In genomic region chr18:812123-812672, GRCh38 we compare ENCODE assay signal across 1 cellular context.
TF ChIP-seq lines count a peak whose summit lies in the region.

YES1 (minus strand) TSS chr18:812242; CDS start chr18:756827, 55,415 bp downstream.

TF ChIP-seq in HepG2, 621 proteins besides CTCF, POLR2A, EP300 and RAD21 (continued from another document and continues in another):
- TF ChIP-seq, protein P1, sequence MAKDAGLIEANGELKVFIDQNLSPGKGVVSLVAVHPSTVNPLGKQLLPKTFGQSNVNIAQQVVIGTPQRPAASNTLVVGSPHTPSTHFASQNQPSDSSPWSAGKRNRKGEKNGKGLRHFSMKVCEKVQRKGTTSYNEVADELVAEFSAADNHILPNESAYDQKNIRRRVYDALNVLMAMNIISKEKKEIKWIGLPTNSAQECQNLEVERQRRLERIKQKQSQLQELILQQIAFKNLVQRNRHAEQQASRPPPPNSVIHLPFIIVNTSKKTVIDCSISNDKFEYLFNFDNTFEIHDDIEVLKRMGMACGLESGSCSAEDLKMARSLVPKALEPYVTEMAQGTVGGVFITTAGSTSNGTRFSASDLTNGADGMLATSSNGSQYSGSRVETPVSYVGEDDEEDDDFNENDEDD (CRISPR knock-in tag; IDR thresholded peaks at IDR 0.05; ENCODE audit: borderline replicate concordance) = peak; percentile 30; the same call in 1 of the 2 replicates
- no peak for TF ChIP-seq KLF15 (CRISPR knock-in tag; IDR thresholded peaks at IDR 0.05; ENCODE audit: borderline replicate concordance)
- TF ChIP-seq PHF5A (CRISPR knock-in tag; IDR thresholded peaks at IDR 0.05; ENCODE audit: low read depth, unreplicated experiment) = no peak
- TF ChIP-seq ATM (IDR thresholded peaks at IDR 0.05; ENCODE audit: borderline replicate concordance) = no peak
- peak; percentile 87 for TF ChIP-seq ZFY (CRISPR knock-in tag; IDR thresholded peaks at IDR 0.05)
- no peak for TF ChIP-seq ZSCAN12 (CRISPR knock-in tag; IDR thresholded peaks at IDR 0.05)
- TF ChIP-seq BORCS8-MEF2B (CRISPR knock-in tag; IDR thresholded peaks at IDR 0.05) = peak; percentile 62; the same call in 1 of the 2 replicates
- TF ChIP-seq HMGXB4 (CRISPR knock-in tag; IDR thresholded peaks at IDR 0.05; ENCODE audit: borderline replicate concordance in 1 of 2, low read depth in 1 of 2) = peak in 1 of 2 experiments; percentile 53; a peak in 2 of 4 replicates
- TF ChIP-seq CBX1 (IDR thresholded peaks at IDR 0.05; ENCODE audit: low read depth) = no peak
- no peak for TF ChIP-seq TFE3 (CRISPR knock-in tag; IDR thresholded peaks at IDR 0.05)
- TF ChIP-seq KDM2A (CRISPR knock-in tag; IDR thresholded peaks at IDR 0.05; ENCODE audit: borderline replicate concordance, low read depth) = peak; percentile 66; the same call in 1 of the 2 replicates
- TF ChIP-seq MED1 (CRISPR knock-in tag; IDR thresholded peaks at IDR 0.05) = peak; percentile 56
- 0 out of 2 replicates have a peak, but pooled peaks have one; percentile 2 for TF ChIP-seq ZNF841 (CRISPR knock-in tag; IDR thresholded peaks at IDR 0.05; ENCODE audit: borderline replicate concordance)
- TF ChIP-seq FOXA3 (CRISPR knock-in tag; IDR thresholded peaks at IDR 0.05) = peak; percentile 27; the same call in 1 of the 2 replicates
- TF ChIP-seq CEBPZ (IDR thresholded peaks at IDR 0.05; ENCODE audit: low read length) = no peak
- peak; percentile 86 for TF ChIP-seq RBFOX2 (IDR thresholded peaks at IDR 0.05; ENCODE audit: low read depth, low read length)
- peak; percentile 36; the same call in 1 of the 2 replicates for TF ChIP-seq ZBTB14 (CRISPR knock-in tag; IDR thresholded peaks at IDR 0.05)
- TF ChIP-seq YEATS4 (CRISPR knock-in tag; IDR thresholded peaks at IDR 0.05; ENCODE audit: borderline replicate concordance) = peak; percentile 24; the same call in 1 of the 2 replicates
- peak; percentile 5; the same call in 1 of the 2 replicates for TF ChIP-seq ZNF446 (CRISPR knock-in tag; IDR thresholded peaks at IDR 0.05)
- no peak for TF ChIP-seq ZNF484 (CRISPR knock-in tag; IDR thresholded peaks at IDR 0.05; ENCODE audit: borderline replicate concordance, low read depth)
- TF ChIP-seq, protein P2, sequence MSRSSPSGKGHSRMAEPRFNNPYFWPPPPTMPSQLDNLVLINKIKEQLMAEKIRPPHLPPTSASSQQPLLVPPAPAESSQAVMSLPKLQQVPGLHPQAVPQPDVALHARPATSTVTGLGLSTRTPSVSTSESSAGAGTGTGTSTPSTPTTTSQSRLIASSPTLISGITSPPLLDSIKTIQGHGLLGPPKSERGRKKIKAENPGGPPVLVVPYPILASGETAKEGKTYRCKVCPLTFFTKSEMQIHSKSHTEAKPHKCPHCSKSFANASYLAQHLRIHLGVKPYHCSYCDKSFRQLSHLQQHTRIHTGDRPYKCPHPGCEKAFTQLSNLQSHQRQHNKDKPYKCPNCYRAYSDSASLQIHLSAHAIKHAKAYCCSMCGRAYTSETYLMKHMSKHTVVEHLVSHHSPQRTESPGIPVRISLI (CRISPR knock-in tag; IDR thresholded peaks at IDR 0.05; ENCODE audit: borderline replicate concordance) = no peak
- peak; percentile 88 for TF ChIP-seq GABPA (IDR thresholded peaks at IDR 0.05; ENCODE audit: low read depth, low read length)
- TF ChIP-seq GABPA (CRISPR knock-in tag; IDR thresholded peaks at IDR 0.05; ENCODE audit: low read depth) = peak; percentile 85
- TF ChIP-seq SPEN (CRISPR knock-in tag; IDR thresholded peaks at IDR 0.05; ENCODE audit: low read depth) = peak; percentile 51
- no peak for TF ChIP-seq ZNF598 (CRISPR knock-in tag; IDR thresholded peaks at IDR 0.05; ENCODE audit: borderline replicate concordance)
- no peak for TF ChIP-seq ZNF30 (CRISPR knock-in tag; IDR thresholded peaks at IDR 0.05)
- TF ChIP-seq ZNF784 (CRISPR knock-in tag; IDR thresholded peaks at IDR 0.05; ENCODE audit: borderline replicate concordance) = peak; percentile 55; the same call in 1 of the 2 replicates
- TF ChIP-seq NR2F6 (IDR thresholded peaks at IDR 0.05) = no peak
- peak; percentile 27; the same call in 1 of the 2 replicates for TF ChIP-seq NR2F6 (CRISPR knock-in tag; IDR thresholded peaks at IDR 0.05)
- TF ChIP-seq SRF (IDR thresholded peaks at IDR 0.05; ENCODE audit: low read depth, low read length) = no peak
- TF ChIP-seq SRY (CRISPR knock-in tag; IDR thresholded peaks at IDR 0.05) = no peak
- 0 out of 2 replicates have a peak, but pooled peaks have one; percentile 38 for TF ChIP-seq PRDM15 (CRISPR knock-in tag; IDR thresholded peaks at IDR 0.05)
- no peak for TF ChIP-seq ZNF567 (CRISPR knock-in tag; IDR thresholded peaks at IDR 0.05; ENCODE audit: borderline replicate concordance)
- no peak for TF ChIP-seq MLXIP (CRISPR knock-in tag; IDR thresholded peaks at IDR 0.05; ENCODE audit: borderline replicate concordance)
- TF ChIP-seq SMARCC2 (IDR thresholded peaks at IDR 0.05) = no peak
- TF ChIP-seq, protein P3, sequence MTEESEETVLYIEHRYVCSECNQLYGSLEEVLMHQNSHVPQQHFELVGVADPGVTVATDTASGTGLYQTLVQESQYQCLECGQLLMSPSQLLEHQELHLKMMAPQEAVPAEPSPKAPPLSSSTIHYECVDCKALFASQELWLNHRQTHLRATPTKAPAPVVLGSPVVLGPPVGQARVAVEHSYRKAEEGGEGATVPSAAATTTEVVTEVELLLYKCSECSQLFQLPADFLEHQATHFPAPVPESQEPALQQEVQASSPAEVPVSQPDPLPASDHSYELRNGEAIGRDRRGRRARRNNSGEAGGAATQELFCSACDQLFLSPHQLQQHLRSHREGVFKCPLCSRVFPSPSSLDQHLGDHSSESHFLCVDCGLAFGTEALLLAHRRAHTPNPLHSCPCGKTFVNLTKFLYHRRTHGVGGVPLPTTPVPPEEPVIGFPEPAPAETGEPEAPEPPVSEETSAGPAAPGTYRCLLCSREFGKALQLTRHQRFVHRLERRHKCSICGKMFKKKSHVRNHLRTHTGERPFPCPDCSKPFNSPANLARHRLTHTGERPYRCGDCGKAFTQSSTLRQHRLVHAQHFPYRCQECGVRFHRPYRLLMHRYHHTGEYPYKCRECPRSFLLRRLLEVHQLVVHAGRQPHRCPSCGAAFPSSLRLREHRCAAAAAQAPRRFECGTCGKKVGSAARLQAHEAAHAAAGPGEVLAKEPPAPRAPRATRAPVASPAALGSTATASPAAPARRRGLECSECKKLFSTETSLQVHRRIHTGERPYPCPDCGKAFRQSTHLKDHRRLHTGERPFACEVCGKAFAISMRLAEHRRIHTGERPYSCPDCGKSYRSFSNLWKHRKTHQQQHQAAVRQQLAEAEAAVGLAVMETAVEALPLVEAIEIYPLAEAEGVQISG (CRISPR knock-in tag; IDR thresholded peaks at IDR 0.05) = peak; percentile 81
- no peak for TF ChIP-seq TMF1 (CRISPR knock-in tag; IDR thresholded peaks at IDR 0.05; ENCODE audit: low read depth)
